ENCODE assay signal across 7 cellular contexts in the genomic region with DNA sequence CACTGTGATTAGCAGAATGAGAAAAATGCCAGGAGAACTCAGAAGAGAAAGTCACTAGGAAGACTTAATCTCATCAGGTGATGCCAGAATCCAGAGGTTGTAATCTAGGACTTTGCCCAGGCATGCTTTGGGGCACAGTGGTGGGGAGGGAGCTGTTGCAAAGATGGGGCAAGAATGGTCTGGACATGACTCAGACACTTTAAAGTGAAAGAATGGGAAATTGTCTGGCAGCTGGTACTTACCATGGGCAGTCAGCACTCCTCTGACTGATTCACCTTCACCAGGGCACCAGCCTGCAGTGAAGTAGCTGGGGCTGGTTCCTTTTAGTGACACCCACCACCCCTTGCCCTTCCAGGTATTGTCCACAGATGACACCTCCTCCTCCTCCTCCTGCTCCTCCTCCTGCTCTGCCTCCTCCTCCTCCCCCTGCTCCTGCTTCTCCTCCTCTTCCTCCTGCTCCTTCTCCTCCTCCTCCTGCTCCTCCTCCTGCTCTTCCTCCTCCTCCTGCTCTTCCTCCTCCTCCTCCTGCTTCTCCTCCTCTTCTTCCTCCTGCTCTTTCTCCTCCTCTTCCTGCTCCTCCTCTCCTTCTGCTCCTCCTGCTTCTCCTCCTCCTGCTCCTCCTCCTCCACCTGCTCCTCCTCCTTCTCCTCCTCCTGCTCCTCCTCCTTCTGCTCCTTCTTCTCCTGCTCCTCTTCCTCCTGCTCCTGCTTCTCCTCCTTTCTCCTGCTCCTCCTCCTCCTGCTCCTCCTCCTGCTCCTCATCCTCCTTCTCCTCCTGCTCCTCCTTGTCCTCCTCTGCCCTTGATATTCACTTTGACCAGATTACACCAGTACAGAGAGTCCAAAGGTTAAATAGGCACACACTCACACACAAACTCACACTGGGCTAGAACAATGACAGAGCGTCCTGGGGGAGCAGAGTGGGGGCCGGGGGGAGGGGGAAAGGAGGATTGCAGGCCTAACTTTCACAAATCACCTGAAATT. TPM values are rescaled to one million over a fixed set of nuclear protein-coding genes. Genes with fewer than 3 reads are reported as not detected.
A peak's percentile ranks its signal among the peaks of the same experiment; 100 is the strongest.
DNase-seq lines count a peak whose midpoint lies in the region; ATAC-seq and TF ChIP-seq lines count a peak whose summit lies in the region.

A gene (minus strand): TSS at position 379 of the 983 bp plus-strand sequence. CDS start 8,739 bp downstream, outside the sequence.

- H3K36me3 ChIP-seq in thymus (ENCODE audit: control insufficient read depth, insufficient read depth): no peaks in the 10 kb centered on the region

- H3K4me3 Mint-ChIP-seq in WTC11: no peak within 1 kb of the TSS

- H3K27ac Mint-ChIP-seq in WTC11: no peak within 1 kb of the TSS

- H3K9me3 ChIP-seq in thymus (ENCODE audit: control insufficient read depth): no peaks in the 10 kb centered on the region

- CTCF ChIA-PET in WTC11 (lab: Charles Lee): interaction anchor here (1.5 kb wide), 1 partner anchor 30 kb away, joined by 3 read pairs; no protein-coding TSS in a partner anchor

- H3K27me3 ChIP-seq in thymus (ENCODE audit: control insufficient read depth, insufficient read depth): no peaks in the 10 kb centered on the region

- no peak for ATAC-seq in WTC11

- H3K27ac ChIP-seq in thymus (ENCODE audit: low read depth): peak within 1 kb of the TSS; percentile 42

- DNase-seq in GF-D8 (lab: John Stamatoyannopoulos, UW) (peak; percentile 8), HPDE6-E6E7 (ENCODE audit: extremely low spot score) (peak; percentile 97), WTC11 (ENCODE audit: low spot score) (no peak), hepatic stellate cell (ENCODE audit: low spot score) (peak; percentile 73), putamen (ENCODE audit: low spot score) (no peak)
- DNase-seq in stimulated activated naive CD4-positive, alpha-beta T cell treated with Interleukin-2 at 50 U/mL for 16 hours (lab: John Stamatoyannopoulos, UW): no peak

- peaks cover 30% of the 10 kb centered on the region for H3K4me1 Mint-ChIP-seq in WTC11

- H3K4me3 ChIP-seq in thymus (ENCODE audit: low read length): no peak within 1 kb of the TSS

- no peaks in the 10 kb centered on the region for H3K9me3 Mint-ChIP-seq in WTC11

- POLR2A ChIA-PET in WTC11 (lab: Charles Lee): no interaction called here

- WGBS in thymus: 92% methylated on average over 2 of the region's 2 CpGs

- TF ChIP-seq CTCF in WTC11 (IDR thresholded peaks at IDR 0.05): no peak

- H3K27me3 Mint-ChIP-seq in WTC11 (ENCODE audit: low read depth): peaks cover 10% of the 10 kb centered on the region; the same call in 1 of the 2 replicates

- peaks cover 9% of the 10 kb centered on the region for H3K4me1 ChIP-seq in thymus (ENCODE audit: control insufficient read depth, insufficient read depth, low read length)

- peaks cover 2% of the 10 kb centered on the region; the same call in 1 of the 2 replicates for H3K36me3 Mint-ChIP-seq in WTC11

TF ChIP-seq in WTC11, 78 proteins besides CTCF, POLR2A, EP300 and RAD21:
- TF ChIP-seq GABPB1 (CRISPR knock-in tag; IDR thresholded peaks at IDR 0.05) (peak; percentile 72), ZNF263 (CRISPR knock-in tag; IDR thresholded peaks at IDR 0.05; ENCODE audit: low read depth) (peak; percentile 94), NFE2L1 (CRISPR knock-in tag; IDR thresholded peaks at IDR 0.05) (0 out of 2 replicates have a peak, but pooled peaks have one; percentile 12), FOXJ3 (CRISPR knock-in tag; IDR thresholded peaks at IDR 0.05; ENCODE audit: borderline replicate concordance) (no peak)

RNA-seq across cellular contexts. Expression of the gene that starts here (rescaled TPM):
- 2.9 to 3.5 TPM (median 3.0 TPM) in 3 replicates for total RNA-seq in WTC11 (2021)
- polyA plus RNA-seq in thymus: 0.84 TPM

Comparison
In these comparisons a context has a peak if more than half of its experiments do, and no peak if none do; other contexts are left out.
1. DNase-seq: peak in GF-D8 (single experiment), HPDE6-E6E7 (single experiment) and hepatic stellate cell (single experiment); none in WTC11 (single experiment), stimulated activated naive CD4-positive, alpha-beta T cell treated with Interleukin-2 at 50 U/mL for 16 hours (single experiment) and putamen (single experiment).